In genomic region chr16:67341250-67341649, GRCh38 we compare ENCODE assay signal across 2 cellular contexts.
TF ChIP-seq lines count a peak whose summit lies in the region.

No MANE protein-coding gene starts in this region.

TF ChIP-seq in HepG2, 621 proteins besides CTCF, POLR2A, EP300 and RAD21:
- TF ChIP-seq ZNF629 (CRISPR knock-in tag; conservative IDR thresholded peaks at IDR 0.05): peak; percentile 68
- no peak for TF ChIP-seq SNAI1 (CRISPR knock-in tag; IDR thresholded peaks at IDR 0.05; ENCODE audit: borderline replicate concordance)

TF ChIP-seq in K562, 482 proteins besides CTCF, POLR2A, EP300 and RAD21:
- TF ChIP-seq ETV1 (tag; conservative IDR thresholded peaks at IDR 0.05; ENCODE audit: low read depth): no peak
- TF ChIP-seq RBM25 (IDR thresholded peaks at IDR 0.05; ENCODE audit: low read depth, low read length, severe bottlenecking): peak; percentile 76
